Comparison of ENCODE assay signal across 22 cellular contexts in genomic region chr6:135514706-135515105, GRCh38.
"Had no signal": no experiment of that assay in that cellular context is flagged by ENCODE, and none has a peak within 500 bp of the region (broad histone marks: within the 10 kb centered on the region; RNA-seq: fewer than 3 reads in every experiment).

No MANE protein-coding gene starts in this region.

- H3K36me3 ChIP-seq: heart left ventricle, neutrophil, right lobe of liver, spleen, tibial artery, upper lobe of left lung, uterus had no signal

- FAIRE-seq: islet of Langerhans had no signal

- DNase-seq: effector CD4-positive, alpha-beta T cell; heart left ventricle; hippocampal formation; naive B cell; nephron progenitor cell; psoas muscle; retina; right lobe of liver; spleen; stimulated activated CD4-positive, alpha-beta T cell treated with anti-CD3 and anti-CD28 coated beads, Interleukin-15, amount 100 ng/mL, for 24 hours; stimulated activated CD4-positive, alpha-beta T cell treated with anti-CD3 and anti-CD28 coated beads, Interleukin-1b, Interleukin-23, amount 100 ng/mL, for 48 hours; stimulated activated CD4-positive, alpha-beta T cell treated with anti-CD3 and anti-CD28 coated beads, Interleukin-4, amount 100 ng/mL, for 24 hours; tibial artery; upper lobe of left lung; uterus had no signal

- ATAC-seq: heart left ventricle; left lobe of liver; psoas muscle; right lobe of liver; stimulated activated memory B cell treated with anti-CD40 and anti-IgM and Interleukin-4, amounts not matched to agents 10 μg/mL and 1 μg/mL and 100 μg/mL, for 72 hours had no signal

- H3K27ac Mint-ChIP-seq: mesothelial cell of epicardium; nephron progenitor cell; stimulated activated memory B cell treated with anti-CD40 and anti-IgM and Interleukin-4, amounts not matched to agents 10 μg/mL and 1 μg/mL and 100 μg/mL, for 72 hours; stimulated activated naive CD8-positive, alpha-beta T cell treated with anti-CD3 and anti-CD28 coated beads, Interleukin-15, Interleukin-2, amounts not matched to agents 100 ng/mL and 50 ng/mL, for 24 hours had no signal

- H3K4me1 ChIP-seq: heart left ventricle, psoas muscle, right lobe of liver, spleen, tibial artery, upper lobe of left lung, uterus had no signal

- H3K4me1 Mint-ChIP-seq: mesothelial cell of epicardium; naive B cell; nephron progenitor cell; stimulated activated memory B cell treated with anti-CD40 and anti-IgM and Interleukin-4, amounts not matched to agents 10 μg/mL and 1 μg/mL and 100 μg/mL, for 72 hours had no signal

- H3K27ac ChIP-seq: coronary artery, heart left ventricle, neutrophil, psoas muscle, right lobe of liver, spleen, tibial artery, upper lobe of left lung, uterus had no signal

- H3K9me3 ChIP-seq: neutrophil, right lobe of liver, spleen, tibial artery, upper lobe of left lung had no signal

- H3K4me3 Mint-ChIP-seq: mesothelial cell of epicardium; naive B cell; nephron progenitor cell; stimulated activated memory B cell treated with anti-CD40 and anti-IgM and Interleukin-4, amounts not matched to agents 10 μg/mL and 1 μg/mL and 100 μg/mL, for 72 hours; stimulated activated naive CD8-positive, alpha-beta T cell treated with anti-CD3 and anti-CD28 coated beads, Interleukin-15, Interleukin-2, amounts not matched to agents 100 ng/mL and 50 ng/mL, for 24 hours had no signal

- H3K4me3 ChIP-seq: coronary artery, heart left ventricle, psoas muscle, right lobe of liver, spleen, tibial artery, upper lobe of left lung, uterus had no signal

- H3K27me3 Mint-ChIP-seq: stimulated activated memory B cell treated with anti-CD40 and anti-IgM and Interleukin-4, amounts not matched to agents 10 μg/mL and 1 μg/mL and 100 μg/mL, for 72 hours had no signal

- H3K27me3 ChIP-seq: heart left ventricle, neutrophil, right lobe of liver, spleen, tibial artery, upper lobe of left lung, uterus had no signal

- H3K36me3 Mint-ChIP-seq: naive B cell; stimulated activated memory B cell treated with anti-CD40 and anti-IgM and Interleukin-4, amounts not matched to agents 10 μg/mL and 1 μg/mL and 100 μg/mL, for 72 hours had no signal
